8 cellular contexts compared by ENCODE assay signal in genomic region chr4:64781737-64782326, GRCh38.
DNase-seq lines count a peak whose midpoint lies in the region; ATAC-seq and TF ChIP-seq lines count a peak whose summit lies in the region.

No MANE protein-coding gene starts in this region.

- no peak overlapping the region for H4K91ac ChIP-seq in mesenchymal stem cell (ENCODE audit: low read length)

- H3K4me3 Mint-ChIP-seq in brain, result peak overlapping the region in 1 of 5 experiments; percentile 19
- H3K4me3 Mint-ChIP-seq in CD8-positive, alpha-beta memory T cell, result no peak overlapping the region

- no peak overlapping the region for H2BK5ac ChIP-seq in mesenchymal stem cell (ENCODE audit: low read depth, low read length, poor library complexity, severe bottlenecking)

- H3K79me1 ChIP-seq in mesenchymal stem cell (replicated peaks; ENCODE audit: low read length, poor library complexity, severe bottlenecking), result no peaks in the 10 kb centered on the region

- H2BK12ac ChIP-seq in mesenchymal stem cell (ENCODE audit: low read length in 2 of 2), result no peak overlapping the region

- DNase-seq in EH (ENCODE audit: low read depth) (peak; percentile 34), GM23248 (peak; percentile 42), NCI-H1092 treated with DMSO at 0.1 percent for 48 hours (lab: John Stamatoyannopoulos, UW) (peak; percentile 64), mesenchymal stem cell (peak; percentile 42)
- DNase-seq in CD8-positive, alpha-beta memory T cell, result no peak

- H2AK5ac ChIP-seq in mesenchymal stem cell (ENCODE audit: low read length, severe bottlenecking), result no peak overlapping the region

- POLR2A ChIA-PET in CD8-positive, alpha-beta memory T cell (lab: Charles Lee), result no interaction called here

- no peaks in the 10 kb centered on the region for H3K36me3 Mint-ChIP-seq in brain
- H3K36me3 Mint-ChIP-seq in CD8-positive, alpha-beta memory T cell, result no peaks in the 10 kb centered on the region

- 1 to 4% methylated on average over 3 of the region's 3 CpGs for WGBS in GM23248 (ENCODE audit: low coverage in 1 of 2, low lambda C conversion rate in 2 of 2, missing lambda C conversion rate in 2 of 2), 2 experiments
- 0% methylated on average over 1 of the region's 3 CpGs for WGBS in mesenchymal stem cell

- H3K4ac ChIP-seq in mesenchymal stem cell (ENCODE audit: low read depth in 1 of 2, low read length in 2 of 2), result no peak overlapping the region

- no peak overlapping the region for H3K23ac ChIP-seq in mesenchymal stem cell (ENCODE audit: low read length in 2 of 2)

- no peak overlapping the region for H3K14ac ChIP-seq in mesenchymal stem cell (ENCODE audit: low read length in 2 of 2)

- no peaks in the 10 kb centered on the region for H3F3A ChIP-seq in GM23248 (ENCODE audit: insufficient read depth)

- no peak overlapping the region for H2AFZ ChIP-seq in GM23248
- no peak overlapping the region for H2AFZ ChIP-seq in mesenchymal stem cell (ENCODE audit: low read depth, low read length)

- peaks cover 15% of the 10 kb centered on the region for H3K4me1 Mint-ChIP-seq in brain
- no peaks in the 10 kb centered on the region for H3K4me1 Mint-ChIP-seq in CD8-positive, alpha-beta memory T cell

- no peaks in the 10 kb centered on the region for H3K9me2 ChIP-seq in GM23248 (ENCODE audit: insufficient read depth)

- no peaks in the 10 kb centered on the region for H3K36me3 ChIP-seq in GM23248 (ENCODE audit: low read depth)
- H3K36me3 ChIP-seq in mesenchymal stem cell (ENCODE audit: control insufficient read depth in 1 of 2, insufficient read depth in 2 of 2, low read depth in 1 of 2, low read length in 2 of 2), result no peaks in the 10 kb centered on the region
- H3K36me3 ChIP-seq in CD8-positive, alpha-beta memory T cell (ENCODE audit: insufficient read depth, low read length), result no peaks in the 10 kb centered on the region

- H4K20me1 ChIP-seq in GM23248 (ENCODE audit: insufficient read depth), result no peaks in the 10 kb centered on the region

- no peak overlapping the region for H4K8ac ChIP-seq in mesenchymal stem cell (ENCODE audit: low read length)

- H3K9ac ChIP-seq in GM23248 (no peak overlapping the region), mesenchymal stem cell (ENCODE audit: low read length) (no peak overlapping the region)

- TF ChIP-seq CTCF in brain (conservative IDR thresholded peaks at IDR 0.05), result peak; percentile 82 to 89

- no peak for ATAC-seq in HG03097 (IDR thresholded peaks at IDR 0.05; ENCODE audit: low FRiP score, unreplicated experiment)
- ATAC-seq in esophagus mucosa, result no peak

- no peak overlapping the region for H3K18ac ChIP-seq in mesenchymal stem cell (ENCODE audit: low read depth in 1 of 2, low read length in 2 of 2)

- no peak overlapping the region for H2BK15ac ChIP-seq in mesenchymal stem cell (ENCODE audit: low read depth, poor library complexity, severe bottlenecking)

- no peaks in the 10 kb centered on the region for H3K27me3 Mint-ChIP-seq in brain
- H3K27me3 Mint-ChIP-seq in CD8-positive, alpha-beta memory T cell, result no peaks in the 10 kb centered on the region

- no peak overlapping the region for H2BK120ac ChIP-seq in mesenchymal stem cell (ENCODE audit: low read depth, low read length)

- H3K27me3 ChIP-seq in GM23248 (replicated peaks; ENCODE audit: insufficient read depth) (no peaks in the 10 kb centered on the region), mesenchymal stem cell (ENCODE audit: control insufficient read depth in 1 of 2, insufficient read depth in 1 of 2, low read length in 2 of 2) (no peaks in the 10 kb centered on the region)
- H3K27me3 ChIP-seq in CD8-positive, alpha-beta memory T cell (ENCODE audit: insufficient read depth, low read length, poor library complexity, severe bottlenecking), result no peaks in the 10 kb centered on the region

- H3K4me1 ChIP-seq in GM23248 (ENCODE audit: insufficient read depth) (peaks cover 12% of the 10 kb centered on the region), mesenchymal stem cell (ENCODE audit: control insufficient read depth, insufficient read depth, low read depth, low read length) (no peaks in the 10 kb centered on the region)
- H3K4me1 ChIP-seq in CD8-positive, alpha-beta memory T cell (ENCODE audit: insufficient read depth, low read length), result no peaks in the 10 kb centered on the region

- H3K79me2 ChIP-seq in GM23248 (ENCODE audit: insufficient read depth), result no peaks in the 10 kb centered on the region

- CTCF ChIA-PET in CD8-positive, alpha-beta memory T cell (lab: Charles Lee), result no interaction called here

- H3K9me3 Mint-ChIP-seq in brain, result no peaks in the 10 kb centered on the region
- peaks cover 0 to 7% (median 0%) of the 10 kb centered on the region in 5 donors for H3K9me3 Mint-ChIP-seq in CD8-positive, alpha-beta memory T cell

- H3K9me3 ChIP-seq in GM23248 (ENCODE audit: low read depth) (no peaks in the 10 kb centered on the region), mesenchymal stem cell (ENCODE audit: control insufficient read depth, low read length) (no peaks in the 10 kb centered on the region)
- no peaks in the 10 kb centered on the region for H3K9me3 ChIP-seq in CD8-positive, alpha-beta memory T cell (ENCODE audit: low read length)

- in situ Hi-C loops in GM23248 (cut with MboI), result no loop called here

- H3K4me2 ChIP-seq in GM23248 (ENCODE audit: unreplicated experiment) (no peak overlapping the region), mesenchymal stem cell (ENCODE audit: low read length, poor library complexity, severe bottlenecking) (no peak overlapping the region)

- H3K4me3 ChIP-seq in GM23248, result no peak overlapping the region
- no peak overlapping the region for H3K4me3 ChIP-seq in mesenchymal stem cell (ENCODE audit: insufficient read depth in 1 of 2, low read depth in 1 of 2, low read length in 2 of 2)
- no peak overlapping the region for H3K4me3 ChIP-seq in CD8-positive, alpha-beta memory T cell (ENCODE audit: low read length)

- H3K27ac Mint-ChIP-seq in brain, result peak overlapping the region in 2 of 5 experiments; percentile 25 to 59
- peak overlapping the region in 1 of 8 donors; percentile 60 for H3K27ac Mint-ChIP-seq in CD8-positive, alpha-beta memory T cell

- H3K27ac ChIP-seq in GM23248, result no peak overlapping the region
- H3K27ac ChIP-seq in mesenchymal stem cell (ENCODE audit: low read length, poor library complexity, severe bottlenecking), result no peak overlapping the region
- no peak overlapping the region for H3K27ac ChIP-seq in CD8-positive, alpha-beta memory T cell (ENCODE audit: low read depth, low read length)

Comparison
In these comparisons a context has a peak if more than half of its experiments do, and no peak if none do; other contexts are left out.
1. DNase-seq: peak in EH (single experiment), GM23248 (single experiment), NCI-H1092 treated with DMSO at 0.1 percent for 48 hours (single experiment) and mesenchymal stem cell (single experiment); none in CD8-positive, alpha-beta memory T cell (0 of 5).